Comparison of ENCODE assay signal across 28 cellular contexts in genomic region chr10:21270976-21271375, GRCh38.
"Had no signal": no experiment of that assay in that cellular context is flagged by ENCODE, and none has a peak within 500 bp of the region (broad histone marks: within the 10 kb centered on the region; RNA-seq: fewer than 3 reads in every experiment).

No MANE protein-coding gene starts in this region.

- DNase-seq: dermis blood vessel endothelial cell; dorsolateral prefrontal cortex; effector CD4-positive, alpha-beta T cell; effector memory CD4-positive, alpha-beta T cell; erythroblast; esophagus squamous epithelium; foreskin fibroblast; foreskin melanocyte; gastrocnemius medialis; glutamatergic neuron; head of caudate nucleus; heart right ventricle; hippocampal formation; left cardiac atrium; left lung; left ventricle myocardium superior; lower lobe of right lung; mesenchymal stem cell; mucosa of descending colon; naive B cell had no signal

- H3K9me3 ChIP-seq: esophagus squamous epithelium, gastrocnemius medialis, left lung, lower lobe of right lung, mucosa of descending colon had no signal

- FAIRE-seq: colon, endometrium, islet of Langerhans, keratinocyte had no signal

- ATAC-seq: esophagus mucosa, gastrocnemius medialis, heart right ventricle, left cardiac atrium, left lung, left ventricle myocardium superior, lower lobe of right lung, mucosa of descending colon had no signal

- H3K27ac Mint-ChIP-seq: mesothelial cell of epicardium, naive B cell had no signal

- H3K4me3 Mint-ChIP-seq: mesothelial cell of epicardium had no signal

- H3K4me1 ChIP-seq: gastrocnemius medialis, left lung, lower lobe of right lung had no signal

- H3K4me3 ChIP-seq: coronary artery, dorsolateral prefrontal cortex, esophagus squamous epithelium, gastrocnemius medialis, heart right ventricle, left lung, lower lobe of right lung, mucosa of descending colon had no signal

- H3K4me1 Mint-ChIP-seq: naive B cell had no signal

- H3K27me3 ChIP-seq: dorsolateral prefrontal cortex, esophagus squamous epithelium, gastrocnemius medialis, heart right ventricle, left lung had no signal

- H3K27ac ChIP-seq: coronary artery, dorsolateral prefrontal cortex, epithelial cell of prostate, esophagus squamous epithelium, gastrocnemius medialis, heart right ventricle, left lung, lower lobe of right lung had no signal

- H3K27me3 Mint-ChIP-seq: naive B cell had no signal

- H3K36me3 ChIP-seq: esophagus squamous epithelium, gastrocnemius medialis, heart right ventricle, left lung, lower lobe of right lung had no signal
